32 cellular contexts compared by ENCODE assay signal in the genomic region with DNA sequence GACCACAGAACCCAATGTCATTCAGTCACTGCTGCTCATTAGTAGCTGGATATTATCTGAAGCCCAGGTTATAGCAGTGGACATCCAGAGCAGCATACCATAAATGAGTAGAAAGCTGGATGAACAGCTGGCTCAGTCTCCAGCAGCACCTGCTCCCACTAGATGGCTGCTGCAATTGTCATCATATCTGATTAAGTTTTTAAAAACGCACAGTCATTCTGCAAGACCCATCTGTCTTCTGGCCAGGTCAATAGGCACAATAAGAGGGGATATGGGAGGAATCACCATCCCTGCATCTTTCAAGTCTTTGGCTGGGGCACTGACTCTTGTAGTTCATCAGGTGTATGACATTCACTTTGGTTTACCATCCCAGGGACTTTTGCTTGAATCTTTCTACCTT. TPM values are rescaled to one million over a fixed set of nuclear protein-coding genes. Genes with fewer than 3 reads are reported as not detected.
"Had no signal": no experiment of that assay in that cellular context is flagged by ENCODE, and none has a peak within 500 bp of the region (broad histone marks: within the 10 kb centered on the region; RNA-seq: fewer than 3 reads in every experiment).

No MANE protein-coding gene starts in this region.

- H3K4me3 ChIP-seq: ascending aorta, breast epithelium, cardiac muscle cell, colonic mucosa, esophagus squamous epithelium, gastroesophageal sphincter, heart right ventricle had no signal

- DNase-seq: activated CD4-positive, alpha-beta memory T cell treated with anti-CD3 and anti-CD28 coated beads for 36 hours; activated CD4-positive, alpha-beta T cell treated with anti-CD3 and anti-CD28 coated beads for 36 hours; activated CD4-positive, alpha-beta T cell treated with anti-CD3 and anti-CD28 coated beads, Interleukin-2, amount 10 ng/mL, durations not matched to agents 24 days and 14 days; activated CD4-positive, CD25-positive, alpha-beta regulatory T cell; activated CD4-positive, CD25-positive, alpha-beta regulatory T cell treated with anti-CD3 and anti-CD28 coated beads, Interleukin-2, amount 50 U/mL, for 72 hours; activated CD8-positive, alpha-beta memory T cell treated with anti-CD3 and anti-CD28 coated beads, Interleukin-2, amount 10 ng/mL, durations not matched to agents 7 days and 5 days; activated CD8-positive, alpha-beta memory T cell treated with anti-CD3 and anti-CD28 coated beads, Interleukin-2, amount 50 U/mL, for 4 hours; activated CD8-positive, alpha-beta T cell treated with anti-CD3 and anti-CD28 coated beads, Interleukin-2, amount 10 ng/mL, durations not matched to agents 7 days and 5 days; activated gamma-delta T cell; activated naive CD4-positive, alpha-beta T cell; activated naive CD4-positive, alpha-beta T cell treated with anti-CD3 and anti-CD28 coated beads, Interleukin-2, amount 10 ng/mL, durations not matched to agents 7 days and 5 days; activated naive CD8-positive, alpha-beta T cell treated with anti-CD3 and anti-CD28 coated beads, Interleukin-2, amount 10 ng/mL, durations not matched to agents 7 days and 5 days; activated T-cell treated with anti-CD3 and anti-CD28 coated beads, Interleukin-2, amount 50 U/mL, for 1 hour; activated T-cell treated with anti-CD3 and anti-CD28 coated beads, Interleukin-2, amount 50 U/mL, for 72 hours; central memory CD4-positive, alpha-beta T cell; cerebellar nuclear complex; colonic mucosa; effector CD8-positive, alpha-beta T cell; esophagus squamous epithelium; foreskin melanocyte; heart right ventricle; T-helper 2 cell had no signal

- H3K9me3 ChIP-seq: ascending aorta, breast epithelium, colonic mucosa, esophagus squamous epithelium, gastroesophageal sphincter, heart right ventricle had no signal

- ATAC-seq: activated CD4-positive, alpha-beta T cell treated with anti-CD3 and anti-CD28 coated beads for 36 hours; activated CD8-positive, alpha-beta memory T cell treated with anti-CD3 and anti-CD28 coated beads, Interleukin-2, amount 10 ng/mL, durations not matched to agents 7 days and 5 days; activated CD8-positive, alpha-beta T cell treated with anti-CD3 and anti-CD28 coated beads, Interleukin-2, amount 10 ng/mL, durations not matched to agents 7 days and 5 days; activated naive CD4-positive, alpha-beta T cell treated with anti-CD3 and anti-CD28 coated beads, Interleukin-2, amount 50 U/mL, for 72 hours; activated T-cell treated with anti-CD3 and anti-CD28 coated beads, Interleukin-2, amount 50 U/mL, for 72 hours; gastroesophageal sphincter; heart right ventricle had no signal

- H3K27me3 ChIP-seq: ascending aorta, breast epithelium, cardiac muscle cell, colonic mucosa, gastroesophageal sphincter had no signal

- FAIRE-seq: endometrium, endothelial cell of umbilical vein had no signal

- H3K36me3 ChIP-seq: ascending aorta, breast epithelium, cardiac muscle cell, colonic mucosa, esophagus squamous epithelium, gastroesophageal sphincter, heart right ventricle had no signal

- H3K27ac ChIP-seq: ascending aorta, breast epithelium, cardiac muscle cell, colonic mucosa, epithelial cell of prostate, esophagus squamous epithelium, gastroesophageal sphincter, heart right ventricle had no signal

- H3K4me1 ChIP-seq: ascending aorta, breast epithelium, colonic mucosa, gastroesophageal sphincter, heart right ventricle had no signal

RNA-seq across cellular contexts. Expression of gene XDH, which starts 55.1 kb away (rescaled TPM):
- total RNA-seq: activated CD4-positive, alpha-beta memory T cell treated with anti-CD3 and anti-CD28 coated beads for 36 hours; activated CD4-positive, alpha-beta T cell treated with anti-CD3 and anti-CD28 coated beads, Interleukin-2, amount 10 ng/mL, durations not matched to agents 24 days and 14 days; activated CD8-positive, alpha-beta memory T cell treated with anti-CD3 and anti-CD28 coated beads for 36 hours; activated CD8-positive, alpha-beta T cell treated with anti-CD3 and anti-CD28 coated beads, Interleukin-2, amount 10 ng/mL, durations not matched to agents 7 days and 5 days; activated naive CD4-positive, alpha-beta T cell treated with anti-CD3 and anti-CD28 coated beads, Interleukin-2, amount 50 U/mL, for 72 hours; activated naive CD8-positive, alpha-beta T cell treated with anti-CD3 and anti-CD28 coated beads, Interleukin-2, amount 10 ng/mL, durations not matched to agents 7 days and 5 days; ascending aorta; dermis microvascular lymphatic vessel endothelial cell; endothelial cell of umbilical vein had no signal
- polyA plus RNA-seq: endothelial cell of umbilical vein had no signal
